In the genomic region with DNA sequence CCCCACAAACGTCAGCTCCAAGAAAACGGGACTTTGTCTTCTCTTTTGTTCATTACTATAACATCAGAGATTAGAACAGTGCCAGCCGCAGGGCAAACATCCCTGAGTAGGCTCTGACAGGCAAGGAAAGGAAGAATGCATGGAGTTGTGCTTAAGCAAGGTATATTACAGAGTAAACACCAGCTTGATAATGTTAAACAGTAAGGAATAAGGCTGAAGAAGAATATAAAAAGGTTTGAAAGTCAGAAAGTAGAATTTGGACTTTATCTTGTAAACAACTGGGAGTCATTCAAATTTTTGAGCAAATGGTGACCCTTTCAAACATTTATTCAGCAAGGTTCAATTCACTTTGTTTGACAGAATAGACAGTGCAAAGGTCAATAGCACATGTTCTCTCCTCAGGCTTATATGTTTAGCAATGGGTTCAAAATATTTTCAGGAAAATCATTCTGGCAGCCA, we compare ENCODE assay signal across 26 cellular contexts.
"Had no signal": no experiment of that assay in that cellular context is flagged by ENCODE, and none has a peak within 500 bp of the region (broad histone marks: within the 10 kb centered on the region; RNA-seq: fewer than 3 reads in every experiment).

No MANE protein-coding gene starts in this region.

- H3K4me3 ChIP-seq: breast epithelium, MG63, SK-N-MC had no signal

- H3K9me3 Mint-ChIP-seq: activated CD8-positive, alpha-beta T cell treated with anti-CD3 and anti-CD28 coated beads for 36 hours; activated naive CD4-positive, alpha-beta T cell treated with anti-CD3 and anti-CD28 coated beads, Interleukin-2, amount 10 ng/mL, durations not matched to agents 7 days and 5 days; activated T-cell treated with anti-CD3 and anti-CD28 coated beads, Interleukin-2, amount 50 U/mL, for 72 hours; activated T-helper 2 cell treated with anti-CD3 and anti-CD28 coated beads, Interferon-gamma antibody, Interleukin-2, Interleukin-4, amounts not matched to agents 10 μg/mL and 5 μg/mL and 100 μg/mL, durations not matched to agents 14 hours and 24 hours and 36 hours had no signal

- H3K4me1 ChIP-seq: breast epithelium had no signal

- H3K27me3 ChIP-seq: breast epithelium, MG63 had no signal

- ATAC-seq: activated CD4-positive, alpha-beta T cell treated with anti-CD3 and anti-CD28 coated beads for 36 hours; activated CD8-positive, alpha-beta T cell treated with anti-CD3 and anti-CD28 coated beads for 36 hours; activated T-cell treated with anti-CD3 and anti-CD28 coated beads, Interleukin-2, amount 50 U/mL, for 72 hours; Panc1; Right ventricle myocardium inferior had no signal

- H3K9me3 ChIP-seq: breast epithelium, MG63 had no signal

- H3K4me3 Mint-ChIP-seq: activated CD4-positive, alpha-beta T cell treated with anti-CD3 and anti-CD28 coated beads for 36 hours; activated CD8-positive, alpha-beta T cell treated with anti-CD3 and anti-CD28 coated beads for 36 hours; activated naive CD4-positive, alpha-beta T cell treated with anti-CD3 and anti-CD28 coated beads, Interleukin-2, amount 10 ng/mL, durations not matched to agents 7 days and 5 days; activated T-cell treated with anti-CD3 and anti-CD28 coated beads, Interleukin-2, amount 50 U/mL, for 72 hours had no signal

- H3K36me3 ChIP-seq: breast epithelium had no signal

- H3K27ac ChIP-seq: breast epithelium, SK-N-MC, VCaP had no signal

- H3K27ac Mint-ChIP-seq: activated CD4-positive, alpha-beta T cell treated with anti-CD3 and anti-CD28 coated beads for 36 hours; activated CD8-positive, alpha-beta T cell treated with anti-CD3 and anti-CD28 coated beads for 36 hours; activated naive CD4-positive, alpha-beta T cell treated with anti-CD3 and anti-CD28 coated beads, Interleukin-2, amount 10 ng/mL, durations not matched to agents 7 days and 5 days; activated T-cell treated with anti-CD3 and anti-CD28 coated beads, Interleukin-2, amount 50 U/mL, for 72 hours; activated T-helper 2 cell treated with anti-CD3 and anti-CD28 coated beads, Interferon-gamma antibody, Interleukin-2, Interleukin-4, amounts not matched to agents 10 μg/mL and 5 μg/mL and 100 μg/mL, durations not matched to agents 14 hours and 24 hours and 36 hours had no signal

- DNase-seq: activated CD4-positive, alpha-beta T cell treated with anti-CD3 and anti-CD28 coated beads for 36 hours; activated CD8-positive, alpha-beta memory T cell treated with anti-CD3 and anti-CD28 coated beads, Interleukin-2, amount 50 U/mL, for 4 hours; activated CD8-positive, alpha-beta T cell treated with anti-CD3 and anti-CD28 coated beads for 36 hours; activated gamma-delta T cell treated with Interleukin-2 at 50 U/mL for 16 hours; activated naive CD4-positive, alpha-beta T cell treated with anti-CD3 and anti-CD28 coated beads, Interleukin-2, amount 10 ng/mL, durations not matched to agents 7 days and 5 days; activated T-cell treated with anti-CD3 and anti-CD28 coated beads, Interleukin-2, amount 50 U/mL, for 72 hours; aorta; MG63; MV-4-11; NCI-H1092 treated with DMSO at 0.1 percent for 48 hours; NCI-H1417 treated with DMSO at 0.1 percent for 48 hours; NCI-H1694 treated with DMSO at 0.1 percent for 48 hours; NCI-H2029 treated with DMSO at 0.1 percent for 48 hours; NCI-H345; NCI-H510A; NCI-H526 treated with DMSO at 0.1 percent for 48 hours; NK-92 treated with Interleukin-12 subunit alpha and Interleukin-12 subunit beta, amount 100 ng/mL, for 24 hours; OCI-M1; RPMI8226; T-helper 1 cell had no signal

- H3K27me3 Mint-ChIP-seq: activated CD4-positive, alpha-beta T cell treated with anti-CD3 and anti-CD28 coated beads for 36 hours; activated CD8-positive, alpha-beta T cell treated with anti-CD3 and anti-CD28 coated beads for 36 hours; activated naive CD4-positive, alpha-beta T cell treated with anti-CD3 and anti-CD28 coated beads, Interleukin-2, amount 10 ng/mL, durations not matched to agents 7 days and 5 days had no signal
